In the genomic region with DNA sequence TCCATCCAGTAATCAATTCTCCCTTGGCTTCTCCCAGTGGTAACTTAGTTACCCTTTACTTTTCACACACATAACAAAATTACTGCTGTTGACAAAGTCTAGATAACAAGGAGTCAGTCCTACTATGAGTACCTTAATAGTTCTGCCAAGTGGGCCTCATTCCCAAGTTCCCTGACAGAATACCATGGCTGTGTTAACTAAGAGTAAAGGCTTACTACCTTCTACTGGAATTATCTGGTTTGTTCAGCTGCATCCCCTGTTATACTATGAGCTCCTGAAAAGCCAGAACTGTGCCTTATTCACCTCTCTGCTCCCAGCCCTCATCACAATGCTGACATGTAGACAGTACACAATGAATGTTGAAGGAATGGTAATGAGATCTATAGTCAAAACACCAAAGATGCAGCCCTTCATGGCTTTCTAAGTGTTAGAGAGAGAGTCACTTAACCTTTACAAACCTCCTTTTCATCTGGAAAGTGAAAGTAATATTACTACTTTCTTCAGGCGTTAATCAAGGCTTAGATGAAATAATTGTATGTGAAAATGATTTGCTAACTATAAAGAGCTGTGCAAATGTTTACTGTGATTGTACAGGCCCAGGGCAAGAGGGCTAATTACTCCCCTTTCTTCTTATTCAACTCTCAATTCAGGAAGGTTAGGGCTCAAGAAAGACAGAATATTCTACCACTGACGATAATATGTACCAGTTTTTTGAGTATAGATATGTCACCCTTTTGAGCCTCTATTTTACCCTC, we compare ENCODE assay signal across 19 cellular contexts.
A peak's percentile ranks its signal among the peaks of the same experiment; 100 is the strongest.
DNase-seq lines count a peak whose midpoint lies in the region; ATAC-seq and TF ChIP-seq lines count a peak whose summit lies in the region.
"Had no signal": no experiment of that assay in that cellular context is flagged by ENCODE, and none has a peak within 500 bp of the region (broad histone marks: within the 10 kb centered on the region; RNA-seq: fewer than 3 reads in every experiment).

No MANE protein-coding gene starts in this region.

- no peak overlapping the region for H3K4me3 Mint-ChIP-seq in progenitor cell of endocrine pancreas (ENCODE audit: low read depth)
- H3K4me3 Mint-ChIP-seq in Caco-2 (ENCODE audit: unreplicated experiment): no peak overlapping the region
- H3K4me3 Mint-ChIP-seq: activated CD4-positive, alpha-beta memory T cell treated with anti-CD3 and anti-CD28 coated beads, Interleukin-2, amount 10 ng/mL, durations not matched to agents 7 days and 5 days had no signal

- H3K4me1 ChIP-seq in left ventricle myocardium inferior (peaks cover 27% of the 10 kb centered on the region), testis (peaks cover 20% of the 10 kb centered on the region), Caco-2 (no peaks in the 10 kb centered on the region)

- no peaks in the 10 kb centered on the region for H3K9me3 Mint-ChIP-seq in progenitor cell of endocrine pancreas (ENCODE audit: low read depth)
- no peaks in the 10 kb centered on the region for H3K9me3 Mint-ChIP-seq in Caco-2 (ENCODE audit: unreplicated experiment)
- H3K9me3 Mint-ChIP-seq: activated CD4-positive, alpha-beta memory T cell treated with anti-CD3 and anti-CD28 coated beads, Interleukin-2, amount 10 ng/mL, durations not matched to agents 7 days and 5 days had no signal

- ATAC-seq in activated CD4-positive, CD25-positive, alpha-beta regulatory T cell treated with anti-CD3 and anti-CD28 coated beads, Interleukin-2, amount 50 U/mL, for 24 hours: peak; percentile 13 to 28

- H3K27me3 Mint-ChIP-seq in progenitor cell of endocrine pancreas (no peaks in the 10 kb centered on the region), Caco-2 (ENCODE audit: insufficient read depth, unreplicated experiment) (peaks cover 3% of the 10 kb centered on the region)
- H3K27me3 Mint-ChIP-seq: activated CD4-positive, alpha-beta memory T cell treated with anti-CD3 and anti-CD28 coated beads, Interleukin-2, amount 10 ng/mL, durations not matched to agents 7 days and 5 days had no signal

- 60 to 76% methylated on average over 2 of the region's 2 CpGs for WGBS in testis, 2 donors

- intact Hi-C loops in left ventricle myocardium inferior (cut with micrococcal nuclease) (no loop called here), testis (cut with DNase I; ENCODE audit: low total_unique reads) (no loop called here), Caco-2 (cut with micrococcal nuclease; ENCODE audit: unreplicated experiment) (no loop called here)

- H3K27ac ChIP-seq in left ventricle myocardium inferior (replicated peaks): peak overlapping the region; percentile 41
- peak overlapping the region; percentile 16 to 64 for H3K27ac ChIP-seq in testis
- H3K27ac ChIP-seq: BLaER1 treated with 17β-estradiol and CSF1 and Interleukin-3, amounts not matched to agents 10 nM and 100 nM; epithelial cell of prostate had no signal

- DNase-seq in activated CD4-positive, CD25-positive, alpha-beta regulatory T cell treated with anti-CD3 and anti-CD28 coated beads, Interleukin-2, amount 50 U/mL, for 72 hours: no peak
- DNase-seq in NCI-H774 (lab: John Stamatoyannopoulos, UW) (peak; percentile 28), left ventricle myocardium inferior (no peak), testis (no peak), GM19238 (ENCODE audit: insufficient read length, low spot score) (no peak), progenitor cell of endocrine pancreas (ENCODE audit: low spot score, unreplicated experiment) (no peak), Caco-2 (no peak)
- DNase-seq: activated CD4-positive, alpha-beta memory T cell treated with anti-CD3 and anti-CD28 coated beads, Interleukin-2, amount 10 ng/mL, durations not matched to agents 7 days and 5 days; activated naive CD4-positive, alpha-beta T cell treated with anti-CD3 and anti-CD28 coated beads, Interleukin-2, amount 50 U/mL, for 16 hours; activated T-cell treated with anti-CD3 and anti-CD28 coated beads, Interleukin-2, amount 50 U/mL, for 48 hours; dermis blood vessel endothelial cell; GF-D8; NCI-H1694 treated with DMSO at 0.1 percent for 48 hours; stimulated activated CD4-positive, alpha-beta T cell treated with anti-CD3 and anti-CD28 coated beads, Interleukin-4, amount 100 ng/mL, for 24 hours; T-helper 1 cell had no signal

- H3K4me1 Mint-ChIP-seq in progenitor cell of endocrine pancreas (ENCODE audit: low read depth) (no peaks in the 10 kb centered on the region), Caco-2 (ENCODE audit: low read depth, unreplicated experiment) (no peaks in the 10 kb centered on the region)
- H3K4me1 Mint-ChIP-seq: activated CD4-positive, alpha-beta memory T cell treated with anti-CD3 and anti-CD28 coated beads, Interleukin-2, amount 10 ng/mL, durations not matched to agents 7 days and 5 days had no signal

- H3K36me3 Mint-ChIP-seq in progenitor cell of endocrine pancreas (ENCODE audit: insufficient read depth): no peaks in the 10 kb centered on the region
- H3K36me3 Mint-ChIP-seq in Caco-2 (ENCODE audit: insufficient read depth, unreplicated experiment): no peaks in the 10 kb centered on the region

- H3K27ac Mint-ChIP-seq in progenitor cell of endocrine pancreas (no peak overlapping the region), Caco-2 (ENCODE audit: unreplicated experiment) (no peak overlapping the region)
- H3K27ac Mint-ChIP-seq: activated CD4-positive, alpha-beta memory T cell treated with anti-CD3 and anti-CD28 coated beads, Interleukin-2, amount 10 ng/mL, durations not matched to agents 7 days and 5 days had no signal

- H3K9me3 ChIP-seq in left ventricle myocardium inferior (replicated peaks) (no peaks in the 10 kb centered on the region), testis (no peaks in the 10 kb centered on the region), Caco-2 (no peaks in the 10 kb centered on the region)
- H3K9me3 ChIP-seq: BLaER1 treated with 17β-estradiol and CSF1 and Interleukin-3, amounts not matched to agents 10 nM and 100 nM had no signal

- BruUV-seq in Caco-2 (replicated peaks; lab: Mats Ljungman, UMichigan): no TSS peak

- POLR2A ChIA-PET in Caco-2 (lab: Charles Lee): no interaction called here

- CTCF ChIA-PET in Caco-2 (lab: Charles Lee): no interaction called here

- no peak for TF ChIP-seq POLR2A in testis (IDR thresholded peaks at IDR 0.05)

- no peak overlapping the region for H3K4me3 ChIP-seq in left ventricle myocardium inferior
- H3K4me3 ChIP-seq in testis: no peak overlapping the region
- H3K4me3 ChIP-seq in Caco-2 (ENCODE audit: low read depth, low read length): no peak overlapping the region
- H3K4me3 ChIP-seq: BLaER1 treated with 17β-estradiol and CSF1 and Interleukin-3, amounts not matched to agents 10 nM and 100 nM; skin epidermis had no signal

- no peaks in the 10 kb centered on the region for H3K27me3 ChIP-seq in left ventricle myocardium inferior (ENCODE audit: low read depth)
- no peaks in the 10 kb centered on the region for H3K27me3 ChIP-seq in testis
- no peaks in the 10 kb centered on the region for H3K27me3 ChIP-seq in Caco-2 (replicated peaks; ENCODE audit: control insufficient read depth, insufficient read depth, low read length)
- H3K27me3 ChIP-seq: BLaER1 treated with 17β-estradiol and CSF1 and Interleukin-3, amounts not matched to agents 10 nM and 100 nM had no signal

- TF ChIP-seq CTCF in left ventricle myocardium inferior (IDR thresholded peaks at IDR 0.05; ENCODE audit: borderline replicate concordance) (no peak), testis (IDR thresholded peaks at IDR 0.05) (no peak), progenitor cell of endocrine pancreas (IDR thresholded peaks at IDR 0.05; ENCODE audit: unreplicated experiment) (no peak), Caco-2 (IDR thresholded peaks at IDR 0.05; ENCODE audit: insufficient read depth in 1 of 2, low read depth in 1 of 2, low read length in 1 of 2, severe bottlenecking in 1 of 2, unreplicated experiment in 1 of 2) (no peak)

- no peaks in the 10 kb centered on the region for H3K36me3 ChIP-seq in left ventricle myocardium inferior
- no peaks in the 10 kb centered on the region for H3K36me3 ChIP-seq in testis (ENCODE audit: low read depth, missing control alignments)
- no peaks in the 10 kb centered on the region for H3K36me3 ChIP-seq in Caco-2 (ENCODE audit: control insufficient read depth, insufficient read depth, low read length)
- H3K36me3 ChIP-seq: BLaER1 treated with 17β-estradiol and CSF1 and Interleukin-3, amounts not matched to agents 10 nM and 100 nM had no signal
